Comparison of ENCODE assay signal across 9 cellular contexts in the genomic region with DNA sequence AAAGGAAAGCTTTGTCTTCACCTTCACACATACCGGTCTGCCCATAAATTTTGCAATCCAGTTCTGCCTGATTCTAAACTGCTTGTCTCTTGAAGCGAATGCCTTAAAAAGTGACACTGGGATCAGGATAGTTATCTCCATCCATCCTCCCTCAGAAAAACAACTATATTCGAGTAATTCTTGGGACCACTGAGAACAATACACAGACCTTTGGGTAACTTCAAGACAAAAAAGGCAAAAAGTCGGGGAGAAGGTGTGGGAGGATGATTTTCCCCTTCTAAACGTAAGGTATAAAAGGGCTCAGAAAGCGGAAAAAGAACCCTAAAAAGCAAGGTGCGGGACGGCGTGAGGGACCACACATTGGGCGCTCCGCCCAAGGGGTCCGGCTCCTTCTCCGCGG. TPM values are rescaled to one million over a fixed set of nuclear protein-coding genes. Genes with fewer than 3 reads are reported as not detected.
DNase-seq lines count a peak whose midpoint lies in the region; ATAC-seq, FAIRE-seq and TF ChIP-seq lines count a peak whose summit lies in the region.
"Not testable (repeated sequence)": the region's sequence is repeated elsewhere in the genome, so short reads cannot be mapped to it uniquely, and the experiment has no call there.
"Had no signal": no experiment of that assay in that cellular context is flagged by ENCODE, and none has a peak within 500 bp of the region (broad histone marks: within the 10 kb centered on the region; RNA-seq: fewer than 3 reads in every experiment).

No MANE protein-coding gene starts in this region.

- H4K12ac ChIP-seq in trophoblast cell (ENCODE audit: low read depth, low read length), result not testable (repeated sequence)

- FAIRE-seq in kidney (lab: Jason Lieb, UNC), result not testable (repeated sequence)

- not testable (repeated sequence) for H3K79me1 ChIP-seq in trophoblast cell (ENCODE audit: low read length)

- not testable (repeated sequence) for H3K4ac ChIP-seq in trophoblast cell (ENCODE audit: low read depth, low read length)

- H3K4me1 ChIP-seq in esophagus squamous epithelium (peaks cover 0 to 36% (median 6%) of the 10 kb centered on the region in 3 donors), tibial nerve (peaks cover 0 to 24% (median 2%) of the 10 kb centered on the region in 4 donors)
- not testable (repeated sequence) for H3K4me1 ChIP-seq in kidney (ENCODE audit: control insufficient read depth in 1 of 2, insufficient read depth in 1 of 2, low read depth in 1 of 2, low read length in 2 of 2); trophoblast cell (ENCODE audit: control insufficient read depth in 1 of 2, insufficient read depth in 2 of 2, low read length in 2 of 2)

- H2BK5ac ChIP-seq in trophoblast cell (ENCODE audit: low read depth, low read length, poor library complexity), result not testable (repeated sequence)

- intact Hi-C loops in esophagus squamous epithelium (cut with DNase I); kidney (cut with DNase I): not testable (repeated sequence)

- not testable (repeated sequence) for H3K18ac ChIP-seq in trophoblast cell (ENCODE audit: low read length)

- H3K36me3 ChIP-seq in esophagus squamous epithelium; kidney (ENCODE audit: control insufficient read depth in 1 of 2, insufficient read depth in 2 of 2, low read length in 2 of 2); trophoblast cell (ENCODE audit: control insufficient read depth in 1 of 2, insufficient read depth in 2 of 2, low read length in 2 of 2); tibial nerve: not testable (repeated sequence)

- not testable (repeated sequence) for H2BK12ac ChIP-seq in trophoblast cell (ENCODE audit: low read length)

- not testable (repeated sequence) for H4K91ac ChIP-seq in trophoblast cell (ENCODE audit: low read depth, low read length)

- TF ChIP-seq EP300 in tibial nerve (IDR thresholded peaks at IDR 0.05), result not testable (repeated sequence)

- H2AFZ ChIP-seq in trophoblast cell (ENCODE audit: insufficient read depth, low read length, poor library complexity), result not testable (repeated sequence)

- H3K4me3 ChIP-seq in astrocyte of the spinal cord (ENCODE audit: low read depth, low read length), result peak overlapping the region; percentile 42
- peak overlapping the region in 3 of 4 donors; percentile 38 to 61 (median 41) for H3K4me3 ChIP-seq in esophagus squamous epithelium
- peak overlapping the region; percentile 59 to 68 for H3K4me3 ChIP-seq in kidney (ENCODE audit: low read length in 2 of 2)
- not testable (repeated sequence) for H3K4me3 ChIP-seq in trophoblast cell (ENCODE audit: low read depth, low read length)
- H3K4me3 ChIP-seq in tibial nerve, result peak overlapping the region in 3 of 4 donors; percentile 21 to 50 (median 37)

- not testable (repeated sequence) for TF ChIP-seq CTCF in VCaP (conservative IDR thresholded peaks at IDR 0.05); astrocyte of the spinal cord (IDR thresholded peaks at IDR 0.05; ENCODE audit: low read depth, low read length); esophagus squamous epithelium (IDR thresholded peaks at IDR 0.05); kidney (IDR thresholded peaks at IDR 0.05; ENCODE audit: borderline replicate concordance, extremely low read depth, insufficient read depth); tibial nerve (IDR thresholded peaks at IDR 0.05)

- in situ Hi-C loops in astrocyte of the spinal cord (cut with HindIII; ENCODE audit: low sequenced_read_pairs), result not testable (repeated sequence)

- not testable (repeated sequence) for H3K23ac ChIP-seq in trophoblast cell (ENCODE audit: low read length)

- peaks cover 0 to 28% (median 2%) of the 10 kb centered on the region in 4 donors for H3K27me3 ChIP-seq in esophagus squamous epithelium
- not testable (repeated sequence) for H3K27me3 ChIP-seq in trophoblast cell (ENCODE audit: insufficient read depth, low read length); tibial nerve

- 19 to 32% methylated on average over 4 to 6 of the region's 14 CpGs for WGBS in esophagus squamous epithelium, 2 donors
- WGBS in trophoblast cell (ENCODE audit: extremely low coverage, insufficient coverage, insufficient read length), result no CpG with 5 or more reads among the region's 14 CpGs
- WGBS in tibial nerve, 2 donors, result 13 to 20% methylated on average over 6 of the region's 14 CpGs

- not testable (repeated sequence) for TF ChIP-seq POLR2A in esophagus squamous epithelium (IDR thresholded peaks at IDR 0.05); tibial nerve (IDR thresholded peaks at IDR 0.05)

- peak overlapping the region in 1 of 2 donors; percentile 40 for H3K9ac ChIP-seq in kidney (ENCODE audit: low read length in 2 of 2)
- H3K9ac ChIP-seq in trophoblast cell (ENCODE audit: low read length), result not testable (repeated sequence)

- H3K79me2 ChIP-seq in trophoblast cell (ENCODE audit: control insufficient read depth, insufficient read depth, low read length, poor library complexity), result not testable (repeated sequence)

- H3K27ac ChIP-seq in VCaP, result peak overlapping the region; percentile 71; the same call in 1 of the 2 replicates
- not testable (repeated sequence) for H3K27ac ChIP-seq in esophagus squamous epithelium; trophoblast cell (ENCODE audit: low read depth, low read length); tibial nerve
- peak overlapping the region; percentile 32 to 60 for H3K27ac ChIP-seq in kidney (ENCODE audit: low read depth in 2 of 2, low read length in 2 of 2)

- peak overlapping the region; percentile 61 for H3K4me2 ChIP-seq in trophoblast cell (ENCODE audit: low read length)

- H4K8ac ChIP-seq in trophoblast cell (ENCODE audit: low read depth, low read length), result not testable (repeated sequence)

- H3K14ac ChIP-seq in trophoblast cell (ENCODE audit: low read length), result not testable (repeated sequence)

- not testable (repeated sequence) for H3K9me3 ChIP-seq in esophagus squamous epithelium; kidney (ENCODE audit: control insufficient read depth in 1 of 2, low read length in 2 of 2); trophoblast cell (ENCODE audit: insufficient read depth, low read depth, low read length); tibial nerve

- DNase-seq in astrocyte of the spinal cord (ENCODE audit: low read depth, low spot score); esophagus squamous epithelium (lab: John Stamatoyannopoulos, UW); kidney; trophoblast cell; tibial nerve (ENCODE audit: low spot score in 2 of 2): not testable (repeated sequence)

- H2BK120ac ChIP-seq in trophoblast cell (ENCODE audit: insufficient read depth, low read length, poor library complexity), result not testable (repeated sequence)

- ATAC-seq in GM18873 (IDR thresholded peaks at IDR 0.05; ENCODE audit: low FRiP score, unreplicated experiment), result peak; percentile 2
- ATAC-seq in HG02798 (IDR thresholded peaks at IDR 0.05; ENCODE audit: poor library complexity, unreplicated experiment), result peak; percentile 1

- H2AK5ac ChIP-seq in trophoblast cell (ENCODE audit: low read length), result not testable (repeated sequence)

RNA-seq across cellular contexts. Expression of a gene that starts 2.1 kb away (rescaled TPM):
- total RNA-seq in esophagus squamous epithelium (under 1 TPM in 1 of 4 donors, not detected in 3; 0.27 TPM), kidney (6.9 TPM), tibial nerve (1 to 10 TPM; 1.8 to 5.4 (median 2.8) TPM)
- 1.8 TPM for polyA plus RNA-seq in kidney (ENCODE audit: insufficient read depth, low read depth, low replicate concordance)
- polyA plus RNA-seq in trophoblast cell (2013), result 0.41 and 0.42 TPM in 2 replicates
- total RNA-seq: Peyer's patch had no signal

RNA-seq across cellular contexts. Expression of a gene that starts 25.3 kb away (rescaled TPM):
- total RNA-seq in esophagus squamous epithelium, result 10 to 100 TPM; 17.1 to 55.6 (median 43.8) TPM
- total RNA-seq in kidney, result 115 TPM
- 189 TPM for polyA plus RNA-seq in kidney (ENCODE audit: insufficient read depth, low read depth, low replicate concordance)
- 41.7 and 45.3 TPM in 2 replicates for polyA plus RNA-seq in trophoblast cell (2013)
- 10 to 100 TPM; 22.5 to 56.6 (median 33.5) TPM for total RNA-seq in tibial nerve
